Comparison of ENCODE assay signal across 14 cellular contexts in the genomic region with DNA sequence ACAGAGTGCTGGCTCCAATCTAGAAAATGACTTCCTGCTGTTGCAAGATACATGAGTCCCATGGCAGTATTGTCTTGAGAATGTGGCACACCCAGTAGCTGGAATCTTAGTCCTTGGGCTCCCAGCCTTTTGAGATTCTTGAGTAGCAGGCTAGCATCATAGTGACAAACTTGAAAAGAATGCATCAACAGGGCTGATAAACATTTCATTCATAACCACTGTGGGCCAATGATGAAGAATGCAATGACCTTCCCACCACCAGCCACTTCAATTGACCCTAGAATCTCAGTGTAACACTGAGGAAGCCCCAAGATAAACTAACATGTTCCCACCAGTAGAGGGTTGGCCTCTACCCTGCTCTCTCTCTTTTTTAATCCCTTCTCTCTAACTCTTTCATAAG.
DNase-seq lines count a peak whose midpoint lies in the region.
"Had no signal": no experiment of that assay in that cellular context is flagged by ENCODE, and none has a peak within 500 bp of the region (broad histone marks: within the 10 kb centered on the region; RNA-seq: fewer than 3 reads in every experiment).

No MANE protein-coding gene starts in this region.

- H3K4me1 ChIP-seq in skeletal muscle satellite cell (ENCODE audit: control insufficient read depth, insufficient read depth, low read length): peaks cover 28% of the 10 kb centered on the region
- H3K4me1 ChIP-seq: body of pancreas, esophagus squamous epithelium had no signal

- H3K4me3 ChIP-seq in skeletal muscle satellite cell (ENCODE audit: low read length): no peak overlapping the region
- H3K4me3 ChIP-seq: body of pancreas, esophagus squamous epithelium, mucosa of descending colon had no signal

- peak; percentile 98 for DNase-seq in GM04503 (ENCODE audit: low read depth)
- peak; percentile 73 for DNase-seq in T1000 (lab: John Stamatoyannopoulos, UW)
- DNase-seq in foreskin melanocyte: peak; percentile 59
- no peak for DNase-seq in activated naive CD4-positive, alpha-beta T cell treated with Interleukin-2 at 50 U/mL for 16 hours
- no peak for DNase-seq in amniotic stem cell (lab: John Stamatoyannopoulos, UW)
- no peak for DNase-seq in activated CD8-positive, alpha-beta memory T cell treated with anti-CD3 and anti-CD28 coated beads, Interleukin-2, amount 50 U/mL, for 48 hours
- DNase-seq in activated T-cell treated with anti-CD3 and anti-CD28 coated beads, Interleukin-2, amount 50 U/mL, for 1 hour: no peak
- DNase-seq: activated CD8-positive, alpha-beta memory T cell treated with anti-CD3 and anti-CD28 coated beads, Interleukin-2, amount 50 U/mL, for 4 hours; body of pancreas; esophagus squamous epithelium; mucosa of descending colon; small intestine; T-helper 17 cell had no signal

- peak overlapping the region; percentile 71 for H3K9ac ChIP-seq in skeletal muscle satellite cell (ENCODE audit: low read depth, low read length)

- H3K4me2 ChIP-seq in skeletal muscle satellite cell (ENCODE audit: low read length): peak overlapping the region; percentile 35

- H3K27me3 ChIP-seq in skeletal muscle satellite cell (ENCODE audit: control insufficient read depth, insufficient read depth, low read length): no peaks in the 10 kb centered on the region
- H3K27me3 ChIP-seq: body of pancreas, esophagus squamous epithelium had no signal

- no peaks in the 10 kb centered on the region for H3K9me3 ChIP-seq in skeletal muscle satellite cell (replicated peaks; ENCODE audit: low read length)
- H3K9me3 ChIP-seq: body of pancreas, esophagus squamous epithelium, mucosa of descending colon had no signal

- no peaks in the 10 kb centered on the region for H3K36me3 ChIP-seq in skeletal muscle satellite cell (ENCODE audit: insufficient read depth, low read length)
- H3K36me3 ChIP-seq: esophagus squamous epithelium had no signal

Comparison
In these comparisons a context has a peak if more than half of its experiments do, and no peak if none do; other contexts are left out.
1. DNase-seq: peak in GM04503 (single experiment), T1000 (single experiment) and foreskin melanocyte (single experiment); none in activated naive CD4-positive, alpha-beta T cell treated with Interleukin-2 at 50 U/mL for 16 hours (single experiment), amniotic stem cell (single experiment), activated CD8-positive, alpha-beta memory T cell treated with anti-CD3 and anti-CD28 coated beads, Interleukin-2, amount 50 U/mL, for 48 hours (single experiment) and activated T-cell treated with anti-CD3 and anti-CD28 coated beads, Interleukin-2, amount 50 U/mL, for 1 hour (single experiment).